ENCODE assay signal across 19 cellular contexts in the genomic region with DNA sequence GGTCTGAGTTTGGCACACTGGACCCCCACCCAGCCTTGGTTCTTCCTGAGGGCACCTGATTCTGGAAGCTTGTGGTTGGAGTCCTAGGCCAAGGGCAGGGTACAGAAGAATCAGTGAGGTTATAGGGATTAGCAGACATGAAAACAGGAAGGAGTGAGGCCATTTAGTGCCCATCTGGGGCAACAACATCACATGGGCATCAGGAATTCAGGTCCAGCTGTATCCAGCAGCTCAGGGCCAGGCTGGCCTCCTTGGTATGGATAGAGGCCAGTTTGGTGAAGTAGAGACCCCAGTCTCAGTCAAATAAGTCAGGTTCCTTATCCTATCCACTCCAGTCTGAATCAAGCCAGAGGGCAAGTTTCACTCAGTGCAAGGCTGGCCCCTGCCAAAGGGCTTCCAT. TPM values are rescaled to one million over a fixed set of nuclear protein-coding genes. Genes with fewer than 3 reads are reported as not detected.
DNase-seq lines count a peak whose midpoint lies in the region; ATAC-seq, FAIRE-seq and TF ChIP-seq lines count a peak whose summit lies in the region.
"Had no signal": no experiment of that assay in that cellular context is flagged by ENCODE, and none has a peak within 500 bp of the region (broad histone marks: within the 10 kb centered on the region; RNA-seq: fewer than 3 reads in every experiment).

No MANE protein-coding gene starts in this region.

- H2AFZ ChIP-seq in HepG2 (ENCODE audit: low read length) (no peak overlapping the region), OCI-LY1 (ENCODE audit: low read length) (no peak overlapping the region)

- TF ChIP-seq POLR2A in HepG2 (IDR thresholded peaks at IDR 0.05; ENCODE audit: insufficient read depth in 1 of 2, low read depth in 2 of 2, low read length in 2 of 2) (no peak), right lobe of liver (IDR thresholded peaks at IDR 0.05) (no peak), body of pancreas (IDR thresholded peaks at IDR 0.05) (no peak), thyroid gland (IDR thresholded peaks at IDR 0.05) (no peak)

- H3K4me1 ChIP-seq in HepG2 (ENCODE audit: insufficient read depth, low read length): peaks cover 16% of the 10 kb centered on the region
- H3K4me1 ChIP-seq in right lobe of liver: peaks cover 0 to 11% (median 0%) of the 10 kb centered on the region in 4 donors
- peaks cover 70% of the 10 kb centered on the region for H3K4me1 ChIP-seq in OCI-LY1 (ENCODE audit: insufficient read depth, low read length, severe bottlenecking)
- peaks cover 19% of the 10 kb centered on the region for H3K4me1 ChIP-seq in body of pancreas
- peaks cover 16 to 23% of the 10 kb centered on the region in 2 donors for H3K4me1 ChIP-seq in thyroid gland
- no peaks in the 10 kb centered on the region for H3K4me1 ChIP-seq in mesendoderm (ENCODE audit: control insufficient read depth, low read depth, low read length)

- POLR2A ChIA-PET in HepG2 (lab: Yijun Ruan, JAX): no interaction called here

- H2AK5ac ChIP-seq in mesendoderm (ENCODE audit: low read length): no peak overlapping the region

- H3F3A ChIP-seq in OCI-LY1 (ENCODE audit: insufficient read depth, low read length): peaks cover 14% of the 10 kb centered on the region; the same call in 1 of the 2 replicates

- H3K18ac ChIP-seq in mesendoderm (ENCODE audit: low read length): no peak overlapping the region

- no peak overlapping the region for H3K4me2 ChIP-seq in HepG2 (ENCODE audit: low read depth, low read length)
- H3K4me2 ChIP-seq in OCI-LY1 (ENCODE audit: low read length): no peak overlapping the region
- no peak overlapping the region for H3K4me2 ChIP-seq in mesendoderm (ENCODE audit: low read length)

- H2BK15ac ChIP-seq in mesendoderm (replicated peaks; ENCODE audit: low read depth): no peak overlapping the region

- H3K27me3 ChIP-seq in HepG2 (ENCODE audit: control insufficient read depth in 1 of 2, insufficient read depth in 2 of 2, low read length in 2 of 2): peaks cover 1 to 6% of the 10 kb centered on the region in 2 experiments; a peak in 2 of 5 replicates
- H3K27me3 ChIP-seq in right lobe of liver: no peaks in the 10 kb centered on the region
- no peaks in the 10 kb centered on the region for H3K27me3 ChIP-seq in OCI-LY1 (ENCODE audit: insufficient read depth, low read length)
- no peaks in the 10 kb centered on the region for H3K27me3 ChIP-seq in body of pancreas
- no peaks in the 10 kb centered on the region for H3K27me3 ChIP-seq in thyroid gland
- H3K27me3 ChIP-seq in mesendoderm (ENCODE audit: insufficient read depth, low read length, poor library complexity): no peaks in the 10 kb centered on the region
- H3K27me3 ChIP-seq: Peyer's patch had no signal

- no peak for TF ChIP-seq CTCF in HepG2 (CRISPR knock-in tag; IDR thresholded peaks at IDR 0.05)
- no peak for TF ChIP-seq CTCF in right lobe of liver (IDR thresholded peaks at IDR 0.05)
- TF ChIP-seq CTCF in OCI-LY1 (IDR thresholded peaks at IDR 0.05; ENCODE audit: low read length): no peak
- TF ChIP-seq CTCF in body of pancreas (IDR thresholded peaks at IDR 0.05): no peak
- no peak for TF ChIP-seq CTCF in thyroid gland (IDR thresholded peaks at IDR 0.05)

- H3K27ac ChIP-seq in HepG2 (ENCODE audit: extremely low read length, insufficient read depth, low read length) (no peak overlapping the region), right lobe of liver (peak overlapping the region in 1 of 3 donors; percentile 40), OCI-LY1 (ENCODE audit: low read depth, low read length, poor library complexity, severe bottlenecking) (peak overlapping the region; percentile 87), body of pancreas (peak overlapping the region in 3 of 4 donors; percentile 71 to 84 (median 79)), thyroid gland (peak overlapping the region; percentile 40 to 66 (median 56)), mesendoderm (ENCODE audit: low read depth, low read length) (no peak overlapping the region)
- H3K27ac ChIP-seq: Peyer's patch had no signal

- H4K20me1 ChIP-seq in HepG2 (ENCODE audit: insufficient read depth, low read length): no peaks in the 10 kb centered on the region
- no peaks in the 10 kb centered on the region for H4K20me1 ChIP-seq in OCI-LY1 (ENCODE audit: insufficient read depth, low read length)

- DNase-seq in HepG2 (ENCODE audit: low spot score): no peak
- DNase-seq in right lobe of liver: no peak
- DNase-seq in body of pancreas: no peak
- no peak for DNase-seq in thyroid gland
- DNase-seq in activated CD4-positive, alpha-beta T cell treated with anti-CD3 and anti-CD28 coated beads for 48 hours: no peak
- DNase-seq in mesendoderm: no peak
- DNase-seq: DMS153, GOT3, MV-4-11, NCI-H1417 treated with DMSO at 0.1 percent for 48 hours, NCI-H187 treated with DMSO at 0.1 percent for 48 hours, NCI-H226, NCI-H524 treated with DMSO at 0.1 percent for 48 hours, Peyer's patch had no signal

- no peaks in the 10 kb centered on the region for H3K79me1 ChIP-seq in mesendoderm (ENCODE audit: low read length)

- BruUV-seq in HepG2 (replicated peaks; lab: Mats Ljungman, UMichigan): no TSS peak

- H3K4me3 ChIP-seq in HepG2 (replicated peaks in 1 of 3; ENCODE audit: insufficient read depth in 1 of 3, low read depth in 2 of 3, low read length in 3 of 3) (no peak overlapping the region), right lobe of liver (no peak overlapping the region), OCI-LY1 (ENCODE audit: low read depth, low read length, poor library complexity, severe bottlenecking) (no peak overlapping the region), body of pancreas (no peak overlapping the region), thyroid gland (replicated peaks in 1 of 3) (no peak overlapping the region), mesendoderm (ENCODE audit: low read length) (no peak overlapping the region)
- H3K4me3 ChIP-seq: K562, Peyer's patch, SK-N-MC had no signal

- CTCF ChIA-PET in HepG2 (lab: Yijun Ruan, JAX; ENCODE audit: low intra/inter-chr PET ratio, low total read pairs): interaction anchor here (2.8 kb wide), 1 partner anchor 50 kb away, joined by 43 read pairs; no protein-coding TSS in a partner anchor

- H3K79me2 ChIP-seq in HepG2 (ENCODE audit: insufficient read depth, low read length) (no peaks in the 10 kb centered on the region), OCI-LY1 (ENCODE audit: insufficient read depth, low read length) (no peaks in the 10 kb centered on the region), mesendoderm (ENCODE audit: control insufficient read depth, insufficient read depth, low read length) (no peaks in the 10 kb centered on the region)

- no peak overlapping the region for H4K8ac ChIP-seq in mesendoderm (ENCODE audit: low read depth, low read length)

- no peak overlapping the region for H3K56ac ChIP-seq in mesendoderm (ENCODE audit: low read length)

- no peak overlapping the region for H3K23ac ChIP-seq in mesendoderm (ENCODE audit: low read length)

- H3K36me3 ChIP-seq in HepG2 (replicated peaks in 1 of 2; ENCODE audit: control insufficient read depth in 1 of 2, insufficient read depth in 2 of 2, low read length in 2 of 2): no peaks in the 10 kb centered on the region
- H3K36me3 ChIP-seq in right lobe of liver: no peaks in the 10 kb centered on the region
- peaks cover 60% of the 10 kb centered on the region for H3K36me3 ChIP-seq in OCI-LY1 (ENCODE audit: insufficient read depth, low read length)
- H3K36me3 ChIP-seq in body of pancreas (replicated peaks in 1 of 2; ENCODE audit: insufficient read depth in 1 of 2, low read depth in 2 of 2): no peaks in the 10 kb centered on the region
- H3K36me3 ChIP-seq in thyroid gland: no peaks in the 10 kb centered on the region
- no peaks in the 10 kb centered on the region for H3K36me3 ChIP-seq in mesendoderm (ENCODE audit: control insufficient read depth, insufficient read depth, low read length)
- H3K36me3 ChIP-seq: Peyer's patch had no signal

- H3K4ac ChIP-seq in mesendoderm (ENCODE audit: low read depth, low read length): no peak overlapping the region

- no peak for FAIRE-seq in HepG2 (lab: Jason Lieb, UNC)
- FAIRE-seq: A204.1, K562 had no signal

- in situ Hi-C loops in HepG2 (cut with HindIII; ENCODE audit: extremely low pct_ligation_motif_present, low pct_unique_long_range_greater_than_20kb): loop anchor here (5.0 kb wide), 1 partner anchor 52 kb away; no protein-coding TSS in a partner anchor

- ATAC-seq in HepG2 (no peak), right lobe of liver (no peak), body of pancreas (no peak), HG03469 (IDR thresholded peaks at IDR 0.05; ENCODE audit: unreplicated experiment) (no peak)
- ATAC-seq: K562 had no signal

- H3K9me3 ChIP-seq in HepG2 (ENCODE audit: low read length) (no peaks in the 10 kb centered on the region), right lobe of liver (no peaks in the 10 kb centered on the region), OCI-LY1 (ENCODE audit: low read length) (no peaks in the 10 kb centered on the region), body of pancreas (no peaks in the 10 kb centered on the region), thyroid gland (no peaks in the 10 kb centered on the region)
- H3K9me3 ChIP-seq: Peyer's patch had no signal

- no peaks in the 10 kb centered on the region for H3K9me2 ChIP-seq in OCI-LY1 (ENCODE audit: low read depth, low read length)

- no peak overlapping the region for H2BK5ac ChIP-seq in mesendoderm (ENCODE audit: low read length)

- H3K9ac ChIP-seq in HepG2 (ENCODE audit: insufficient read depth, low read depth, low read length) (no peak overlapping the region), OCI-LY1 (ENCODE audit: low read length) (peak overlapping the region; percentile 33; the same call in 1 of the 2 replicates), mesendoderm (ENCODE audit: low read length) (no peak overlapping the region)

- TF ChIP-seq EP300 in HepG2 (IDR thresholded peaks at IDR 0.05; ENCODE audit: low read depth in 2 of 2, low read length in 2 of 2) (no peak), HepG2 (CRISPR knock-in tag; IDR thresholded peaks at IDR 0.05; ENCODE audit: borderline replicate concordance) (no peak)

- H2BK120ac ChIP-seq in mesendoderm (ENCODE audit: low read depth, low read length): no peak overlapping the region

- H4K5ac ChIP-seq in mesendoderm (ENCODE audit: low read length): no peak overlapping the region

- intact Hi-C loops in HepG2 (cut with micrococcal nuclease; ENCODE audit: unreplicated experiment): loop anchor here (2.0 kb wide), 1 partner anchor 107 kb away; no protein-coding TSS in a partner anchor
- intact Hi-C loops in right lobe of liver (cut with DNase I): loop anchor here (5.0 kb wide), 2 partner anchors 47 to 52 kb away; no protein-coding TSS in a partner anchor
- intact Hi-C loops in body of pancreas (cut with DNase I): no loop called here
- intact Hi-C loops in thyroid gland (cut with DNase I): loop anchor here (5.0 kb wide), 1 partner anchor 47 kb away; no protein-coding TSS in a partner anchor

- no peak for TF ChIP-seq RAD21 in HepG2 (CRISPR knock-in tag; IDR thresholded peaks at IDR 0.05)

RNA-seq across cellular contexts. Expression of a gene that starts 36.2 kb away (rescaled TPM):
- total RNA-seq in HepG2 (2016; rRNA removed; fragmentation: Illumina TruSeq; extraction: Trizol) (not detected in 2 replicates), right lobe of liver (under 1 TPM in 4 of 6 experiments, not detected in 2; 0.10 to 0.24 (median 0.15) TPM), body of pancreas (1 to 10 TPM in 1 of 2 donors, under 1 TPM in 1; 0.66 to 2.1 TPM), thyroid gland (10 to 100 TPM; 27.3 to 52.9 (median 45.1) TPM)
- total RNA-seq in HepG2 (2016; cell fraction: cytosol; rRNA removed; fragmentation: Illumina TruSeq; extraction: Trizol; ENCODE audit: low read depth): 0.18 TPM in 1 of 2 replicates, not detected in the other
- not detected in 2 replicates for total RNA-seq in HepG2 (2016; cell fraction: insoluble cytoplasmic fraction; rRNA removed; fragmentation: Illumina TruSeq; extraction: Trizol)
- total RNA-seq in HepG2 (2016; cell fraction: membrane; rRNA removed; fragmentation: Illumina TruSeq; extraction: Trizol): not detected in 2 replicates
- not detected in 2 replicates for total RNA-seq in HepG2 (2016; cell fraction: nucleus; rRNA removed; fragmentation: Illumina TruSeq; extraction: Trizol)
- not detected in 2 replicates for polyA plus RNA-seq in HepG2 (2011; rRNA removed)
- polyA plus RNA-seq in HepG2 (2011; cell fraction: cytosol; rRNA removed): not detected in 2 replicates
- 0.07 and 0.31 TPM in 2 replicates for polyA plus RNA-seq in HepG2 (2011; cell fraction: nucleus; rRNA removed)
- polyA plus RNA-seq in HepG2 (2012): not detected in 2 replicates
- 0.12 TPM in 1 of 2 replicates, not detected in the other for polyA plus RNA-seq in HepG2 (2016; cell fraction: cytosol; fragmentation: Illumina TruSeq; extraction: Trizol; ENCODE audit: low read depth)
- not detected in 2 replicates for polyA plus RNA-seq in HepG2 (2016; cell fraction: insoluble cytoplasmic fraction; fragmentation: Illumina TruSeq; extraction: Trizol; ENCODE audit: low read depth)
- not detected in 2 replicates for polyA plus RNA-seq in HepG2 (2016; cell fraction: membrane; fragmentation: Illumina TruSeq; extraction: Trizol; ENCODE audit: low read depth)
- 0.72 TPM in 1 of 2 replicates, not detected in the other for polyA plus RNA-seq in HepG2 (2016; cell fraction: nucleus; fragmentation: Illumina TruSeq; extraction: Trizol; ENCODE audit: insufficient read depth, low read depth)
- polyA minus RNA-seq in HepG2 (2011; rRNA and poly(A)+ RNA removed; ENCODE audit: low replicate concordance): 0.30 TPM in 1 of 2 replicates, not detected in the other
- not detected in 2 replicates for polyA minus RNA-seq in HepG2 (2011; cell fraction: cytosol; rRNA and poly(A)+ RNA removed)
- not detected in 2 replicates for polyA minus RNA-seq in HepG2 (2011; cell fraction: nucleus; rRNA and poly(A)+ RNA removed)
- 1.3 TPM for polyA plus RNA-seq in mesendoderm (2013, experiment 1 of 2)
- polyA plus RNA-seq in mesendoderm (2013, experiment 2 of 2): 1.2 TPM

RNA-seq across cellular contexts. Expression of a gene that starts 42.8 kb away (rescaled TPM):
- total RNA-seq in HepG2 (2016; rRNA removed; fragmentation: Illumina TruSeq; extraction: Trizol) (not detected in 2 replicates), right lobe of liver (10 to 100 TPM in 5 of 6 experiments, 1 to 10 TPM in 1; 1.4 to 51.2 (median 20.0) TPM), body of pancreas (10 to 100 TPM; 11.9 to 17.5 TPM), thyroid gland (10 to 100 TPM; 11.5 to 37.1 (median 20.6) TPM)
- total RNA-seq in HepG2 (2016; cell fraction: cytosol; rRNA removed; fragmentation: Illumina TruSeq; extraction: Trizol; ENCODE audit: low read depth): not detected in 2 replicates
- total RNA-seq in HepG2 (2016; cell fraction: insoluble cytoplasmic fraction; rRNA removed; fragmentation: Illumina TruSeq; extraction: Trizol): not detected in 2 replicates
- not detected in 2 replicates for total RNA-seq in HepG2 (2016; cell fraction: membrane; rRNA removed; fragmentation: Illumina TruSeq; extraction: Trizol)
- not detected in 2 replicates for total RNA-seq in HepG2 (2016; cell fraction: nucleus; rRNA removed; fragmentation: Illumina TruSeq; extraction: Trizol)
- polyA plus RNA-seq in HepG2 (2011; rRNA removed): not detected in 2 replicates
- not detected in 2 replicates for polyA plus RNA-seq in HepG2 (2011; cell fraction: cytosol; rRNA removed)
- polyA plus RNA-seq in HepG2 (2011; cell fraction: nucleus; rRNA removed): not detected in 2 replicates
- polyA plus RNA-seq in HepG2 (2012): not detected in 2 replicates
- polyA plus RNA-seq in HepG2 (2016; cell fraction: cytosol; fragmentation: Illumina TruSeq; extraction: Trizol; ENCODE audit: low read depth): not detected in 2 replicates
- polyA plus RNA-seq in HepG2 (2016; cell fraction: insoluble cytoplasmic fraction; fragmentation: Illumina TruSeq; extraction: Trizol; ENCODE audit: low read depth): not detected in 2 replicates
- polyA plus RNA-seq in HepG2 (2016; cell fraction: membrane; fragmentation: Illumina TruSeq; extraction: Trizol; ENCODE audit: low read depth): not detected in 2 replicates
- not detected in 2 replicates for polyA plus RNA-seq in HepG2 (2016; cell fraction: nucleus; fragmentation: Illumina TruSeq; extraction: Trizol; ENCODE audit: insufficient read depth, low read depth)
- not detected in 2 replicates for polyA minus RNA-seq in HepG2 (2011; rRNA and poly(A)+ RNA removed; ENCODE audit: low replicate concordance)
- not detected in 2 replicates for polyA minus RNA-seq in HepG2 (2011; cell fraction: cytosol; rRNA and poly(A)+ RNA removed)
- polyA minus RNA-seq in HepG2 (2011; cell fraction: nucleus; rRNA and poly(A)+ RNA removed): not detected in 2 replicates
- 1.9 TPM for polyA plus RNA-seq in mesendoderm (2013, experiment 1 of 2)
- polyA plus RNA-seq in mesendoderm (2013, experiment 2 of 2): 1.7 TPM
- total RNA-seq: K562 had no signal
- polyA plus RNA-seq: K562 had no signal

RNA-seq across cellular contexts. Expression of a gene that starts 50.2 kb away (rescaled TPM):
- not detected in 2 replicates for total RNA-seq in HepG2 (2016; rRNA removed; fragmentation: Illumina TruSeq; extraction: Trizol)
- not detected in 2 replicates for total RNA-seq in HepG2 (2016; cell fraction: cytosol; rRNA removed; fragmentation: Illumina TruSeq; extraction: Trizol; ENCODE audit: low read depth)
- total RNA-seq in HepG2 (2016; cell fraction: insoluble cytoplasmic fraction; rRNA removed; fragmentation: Illumina TruSeq; extraction: Trizol): not detected in 2 replicates
- not detected in 2 replicates for total RNA-seq in HepG2 (2016; cell fraction: membrane; rRNA removed; fragmentation: Illumina TruSeq; extraction: Trizol)
- total RNA-seq in HepG2 (2016; cell fraction: nucleus; rRNA removed; fragmentation: Illumina TruSeq; extraction: Trizol): not detected in 2 replicates
- not detected in 2 replicates for polyA plus RNA-seq in HepG2 (2011; rRNA removed)
- not detected in 2 replicates for polyA plus RNA-seq in HepG2 (2011; cell fraction: cytosol; rRNA removed)
- polyA plus RNA-seq in HepG2 (2011; cell fraction: nucleus; rRNA removed): not detected in 2 replicates
- not detected in 2 replicates for polyA plus RNA-seq in HepG2 (2012)
- not detected in 2 replicates for polyA plus RNA-seq in HepG2 (2016; cell fraction: cytosol; fragmentation: Illumina TruSeq; extraction: Trizol; ENCODE audit: low read depth)
- polyA plus RNA-seq in HepG2 (2016; cell fraction: insoluble cytoplasmic fraction; fragmentation: Illumina TruSeq; extraction: Trizol; ENCODE audit: low read depth): not detected in 2 replicates
- not detected in 2 replicates for polyA plus RNA-seq in HepG2 (2016; cell fraction: membrane; fragmentation: Illumina TruSeq; extraction: Trizol; ENCODE audit: low read depth)
- not detected in 2 replicates for polyA plus RNA-seq in HepG2 (2016; cell fraction: nucleus; fragmentation: Illumina TruSeq; extraction: Trizol; ENCODE audit: insufficient read depth, low read depth)
- not detected in 2 replicates for polyA minus RNA-seq in HepG2 (2011; rRNA and poly(A)+ RNA removed; ENCODE audit: low replicate concordance)
- polyA minus RNA-seq in HepG2 (2011; cell fraction: cytosol; rRNA and poly(A)+ RNA removed): not detected in 2 replicates
- not detected in 2 replicates for polyA minus RNA-seq in HepG2 (2011; cell fraction: nucleus; rRNA and poly(A)+ RNA removed)
- under 1 TPM in 1 of 6 experiments, not detected in 5; 0.15 TPM for total RNA-seq in right lobe of liver
- under 1 TPM in 1 of 2 donors, not detected in 1; 0.99 TPM for total RNA-seq in body of pancreas
- under 1 TPM in 1 of 4 donors, not detected in 3; 0.56 TPM for total RNA-seq in thyroid gland
- polyA plus RNA-seq in mesendoderm (2013, experiment 1 of 2): 0.03 TPM
- not detected for polyA plus RNA-seq in mesendoderm (2013, experiment 2 of 2)
- total RNA-seq: K562, Peyer's patch had no signal
- polyA plus RNA-seq: K562 had no signal

Comparison
In these comparisons a context has a peak if more than half of its experiments do, and no peak if none do; other contexts are left out.
1. H3K27ac ChIP-seq: peak in OCI-LY1 (single experiment), body of pancreas (3 of 4) and thyroid gland (3 of 3); none in HepG2 (single experiment) and mesendoderm (single experiment).
2. RNA of a gene that starts 36.2 kb away (total RNA-seq): 27.3 to 52.9 TPM in thyroid gland; 0.66 to 2.1 TPM in body of pancreas, 0.10 to 0.24 TPM in right lobe of liver and 0.18 TPM in HepG2; every median in the first group is over 4 times any median in the second.